ENCODE assay signal across 13 cellular contexts in the genomic region with DNA sequence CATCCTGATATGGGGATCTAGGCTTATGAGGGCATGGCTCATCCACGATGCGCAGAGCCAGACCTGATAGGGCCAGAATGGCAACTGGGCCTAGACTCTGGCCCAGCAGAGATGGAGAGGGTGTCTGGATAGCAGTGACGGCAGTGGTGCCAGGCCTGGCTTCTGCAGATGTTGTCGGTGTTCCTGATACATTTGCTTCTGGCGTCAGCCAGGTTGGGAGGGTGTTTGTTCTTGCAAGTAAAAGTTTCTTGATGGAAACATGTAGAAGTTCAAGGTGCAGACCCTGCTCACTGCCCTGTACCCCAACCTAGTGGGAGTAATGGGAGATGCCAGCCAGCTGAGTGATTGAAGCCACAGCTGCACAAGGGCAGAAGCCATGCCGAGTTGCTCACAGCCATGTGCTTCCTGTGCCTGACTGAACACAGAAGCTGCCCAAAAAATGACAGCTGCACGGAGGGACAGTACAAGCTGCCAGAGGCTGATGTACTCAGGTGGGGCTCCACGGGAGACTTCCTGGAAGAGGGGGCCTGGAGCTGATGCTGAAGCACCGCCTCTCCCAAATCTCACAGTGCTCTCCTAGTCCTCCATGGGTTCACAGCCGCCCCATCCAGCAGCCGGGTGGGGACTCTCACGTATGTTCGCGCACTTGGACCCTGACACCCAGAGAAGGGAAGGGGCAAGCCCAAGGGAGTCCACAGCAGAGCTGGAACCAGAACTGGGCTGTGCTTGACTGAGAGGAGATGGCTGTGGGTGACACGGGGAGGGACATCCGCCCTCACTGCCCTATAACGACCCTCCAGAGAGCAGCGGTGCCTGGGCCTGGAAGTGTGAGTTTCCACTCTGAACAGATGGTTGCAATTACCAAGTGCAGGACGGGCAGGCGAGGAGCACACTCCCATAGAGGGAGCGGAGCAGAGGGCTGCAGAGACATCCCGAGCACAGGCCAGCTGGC.
DNase-seq lines count a peak whose midpoint lies in the region; ATAC-seq, FAIRE-seq and TF ChIP-seq lines count a peak whose summit lies in the region.
"Had no signal": no experiment of that assay in that cellular context is flagged by ENCODE, and none has a peak within 500 bp of the region (broad histone marks: within the 10 kb centered on the region; RNA-seq: fewer than 3 reads in every experiment).

No MANE protein-coding gene starts in this region.

- peak overlapping the region; percentile 65 for H2AFZ ChIP-seq in fibroblast of lung (ENCODE audit: low read length)

- no peaks in the 10 kb centered on the region for H4K20me1 ChIP-seq in fibroblast of lung (ENCODE audit: control insufficient read depth, extremely low read depth, insufficient read depth, low read length)

- H3K4me3 ChIP-seq in BE2C (ENCODE audit: low read depth, low read length), result no peak overlapping the region
- H3K4me3 ChIP-seq in fibroblast of lung (replicated peaks in 1 of 4; ENCODE audit: control extremely low read depth in 1 of 4, insufficient read depth in 1 of 4, low read depth in 3 of 4, low read length in 4 of 4), result no peak overlapping the region
- no peak overlapping the region for H3K4me3 ChIP-seq in ascending aorta
- H3K4me3 ChIP-seq: cardiac muscle cell had no signal

- FAIRE-seq in GM12891 (lab: Jason Lieb, UNC), result no peak
- FAIRE-seq: H1, HTR-8/SVneo had no signal

- H3K36me3 ChIP-seq in BE2C, result no peaks in the 10 kb centered on the region
- no peaks in the 10 kb centered on the region for H3K36me3 ChIP-seq in fibroblast of lung (ENCODE audit: control insufficient read depth, insufficient read depth, low read length)
- no peaks in the 10 kb centered on the region for H3K36me3 ChIP-seq in ascending aorta
- H3K36me3 ChIP-seq: cardiac muscle cell had no signal

- no peak for TF ChIP-seq CTCF in BE2C (IDR thresholded peaks at IDR 0.05; ENCODE audit: low read depth, low read length)
- TF ChIP-seq CTCF in fibroblast of lung (conservative IDR thresholded peaks at IDR 0.05 in 1 of 2, IDR thresholded peaks at IDR 0.05 in 1 of 2; ENCODE audit: low read depth in 1 of 2, low read length in 2 of 2), result no peak
- no peak for TF ChIP-seq CTCF in ascending aorta (IDR thresholded peaks at IDR 0.05)

- no peaks in the 10 kb centered on the region for H3K9me3 ChIP-seq in BE2C
- H3K9me3 ChIP-seq in fibroblast of lung (ENCODE audit: control insufficient read depth, insufficient read depth, low read depth, low read length), result no peaks in the 10 kb centered on the region
- H3K9me3 ChIP-seq in ascending aorta, result no peaks in the 10 kb centered on the region

- ATAC-seq in HG02571 (IDR thresholded peaks at IDR 0.05; ENCODE audit: unreplicated experiment), result no peak
- ATAC-seq: activated CD4-positive, alpha-beta T cell treated with anti-CD3 and anti-CD28 coated beads for 36 hours had no signal

- no peak for TF ChIP-seq POLR2A in GM12891 (IDR thresholded peaks at IDR 0.05; ENCODE audit: low read depth, low read length)

- H3K27me3 ChIP-seq in BE2C (no peaks in the 10 kb centered on the region), fibroblast of lung (ENCODE audit: control insufficient read depth, insufficient read depth, low read length) (no peaks in the 10 kb centered on the region), ascending aorta (no peaks in the 10 kb centered on the region)
- H3K27me3 ChIP-seq: cardiac muscle cell had no signal

- intact Hi-C loops in ascending aorta (cut with DNase I), result no loop called here

- H3K27ac ChIP-seq in fibroblast of lung (ENCODE audit: insufficient read depth, low read length) (no peak overlapping the region), ascending aorta (no peak overlapping the region)
- H3K27ac ChIP-seq: cardiac muscle cell had no signal

- DNase-seq in BE2C, result peak; percentile 66
- peak; percentile 57 for DNase-seq in LHCN-M2 (ENCODE audit: low read depth)
- peak in 1 of 2 donors; percentile 64 for DNase-seq in fibroblast of lung (ENCODE audit: low read depth in 2 of 2)
- DNase-seq in myocyte (ENCODE audit: low read depth), result peak; percentile 64
- DNase-seq in ascending aorta (ENCODE audit: low spot score in 2 of 2), result no peak
- no peak for DNase-seq in GM19240 (ENCODE audit: insufficient read length, low spot score)
- no peak for DNase-seq in GM12891 (ENCODE audit: insufficient read length, low spot score)
- DNase-seq: activated CD4-positive, alpha-beta T cell treated with anti-CD3 and anti-CD28 coated beads for 36 hours; stimulated activated naive CD4-positive, alpha-beta T cell treated with Interleukin-2 at 50 U/mL for 16 hours had no signal

- peak overlapping the region; percentile 32 for H3K4me2 ChIP-seq in fibroblast of lung (ENCODE audit: extremely low read depth, insufficient read depth, low read length)

- H3K4me1 ChIP-seq in BE2C, result no peaks in the 10 kb centered on the region
- peaks cover 17% of the 10 kb centered on the region for H3K4me1 ChIP-seq in fibroblast of lung (ENCODE audit: control insufficient read depth, extremely low read depth, insufficient read depth, low read length)
- peaks cover 4 to 11% of the 10 kb centered on the region in 2 donors for H3K4me1 ChIP-seq in ascending aorta

- no peaks in the 10 kb centered on the region for H3K79me2 ChIP-seq in fibroblast of lung (ENCODE audit: control insufficient read depth, insufficient read depth, low read length)

- H3K9ac ChIP-seq in fibroblast of lung (ENCODE audit: insufficient read depth, low read length), result no peak overlapping the region

TF ChIP-seq in GM12891, 5 proteins besides CTCF, POLR2A, EP300 and RAD21:
- TF ChIP-seq POU2F2 (IDR thresholded peaks at IDR 0.05; ENCODE audit: low read depth, low read length), result no peak
- TF ChIP-seq POLR2AphosphoS5 (IDR thresholded peaks at IDR 0.05; ENCODE audit: low read depth, low read length), result no peak
- TF ChIP-seq PAX5 (IDR thresholded peaks at IDR 0.05; ENCODE audit: insufficient read depth, low read length, severe bottlenecking), result no peak
- no peak for TF ChIP-seq TAF1 (IDR thresholded peaks at IDR 0.05; ENCODE audit: low read depth, low read length)
- TF ChIP-seq SPI1 (IDR thresholded peaks at IDR 0.05; ENCODE audit: low read depth, low read length), result no peak

Comparison
In these comparisons a context has a peak if more than half of its experiments do, and no peak if none do; other contexts are left out.
1. DNase-seq: peak in BE2C (single experiment), LHCN-M2 (single experiment) and myocyte (single experiment); none in ascending aorta (0 of 2), GM19240 (single experiment) and GM12891 (single experiment).